In the genomic region with DNA sequence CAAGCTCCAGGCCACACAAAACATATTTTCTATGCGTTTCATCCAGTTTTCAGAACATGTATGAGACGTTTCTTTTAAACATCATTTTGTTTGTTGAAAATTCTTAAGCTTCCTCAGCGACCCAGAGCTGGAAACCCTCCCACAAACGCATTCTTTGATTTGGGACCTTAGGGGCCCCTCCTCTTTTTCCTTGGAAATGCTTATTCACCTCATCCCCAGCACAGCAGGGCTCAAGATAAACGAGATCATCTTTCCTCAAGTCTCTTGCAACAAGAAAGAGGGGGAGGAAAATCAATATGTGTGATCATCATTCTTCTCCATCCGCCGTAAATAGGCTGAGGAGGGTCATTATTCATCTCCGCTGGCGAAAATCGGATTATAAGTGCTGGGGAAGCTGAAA, we compare ENCODE assay signal across 20 cellular contexts.
"Had no signal": no experiment of that assay in that cellular context is flagged by ENCODE, and none has a peak within 500 bp of the region (broad histone marks: within the 10 kb centered on the region; RNA-seq: fewer than 3 reads in every experiment).

No MANE protein-coding gene starts in this region.

- H3K9ac ChIP-seq: parathyroid adenoma had no signal

- H3K36me3 Mint-ChIP-seq: activated CD8-positive, alpha-beta memory T cell treated with anti-CD3 and anti-CD28 coated beads, Interleukin-2, amount 10 ng/mL, durations not matched to agents 7 days and 5 days; activated naive CD8-positive, alpha-beta T cell treated with anti-CD3 and anti-CD28 coated beads for 36 hours; memory B cell; naive B cell had no signal

- H3K79me2 ChIP-seq: hepatocyte, parathyroid adenoma had no signal

- H3K27ac ChIP-seq: body of pancreas, epithelial cell of prostate, hepatocyte, parathyroid adenoma, thyroid gland had no signal

- H3K4me3 Mint-ChIP-seq: activated B cell treated with CpG ODN at 0.5 μM for 24 hours; activated CD4-positive, alpha-beta memory T cell treated with anti-CD3 and anti-CD28 coated beads, Interleukin-2, amount 10 ng/mL, durations not matched to agents 7 days and 5 days; activated CD8-positive, alpha-beta memory T cell treated with anti-CD3 and anti-CD28 coated beads, Interleukin-2, amount 10 ng/mL, durations not matched to agents 7 days and 5 days; activated naive CD8-positive, alpha-beta T cell treated with anti-CD3 and anti-CD28 coated beads for 36 hours; memory B cell; naive B cell; T-helper 2 cell treated with Interferon-gamma antibody and Interleukin-4, amounts not matched to agents 5 μg/mL and 100 μg/mL, for 36 hours had no signal

- ATAC-seq: activated CD8-positive, alpha-beta memory T cell treated with anti-CD3 and anti-CD28 coated beads, Interleukin-2, amount 10 ng/mL, durations not matched to agents 7 days and 5 days; body of pancreas; mucosa of descending colon had no signal

- H3K4me2 ChIP-seq: hepatocyte had no signal

- H3K27me3 ChIP-seq: body of pancreas, hepatocyte, thyroid gland had no signal

- H3K4me3 ChIP-seq: body of pancreas, hepatocyte, mucosa of descending colon, thyroid gland had no signal

- H3K4me1 ChIP-seq: body of pancreas, parathyroid adenoma, thyroid gland had no signal

- H2AFZ ChIP-seq: hepatocyte, parathyroid adenoma had no signal

- H3K4me1 Mint-ChIP-seq: activated B cell treated with CpG ODN at 0.5 μM for 24 hours; activated CD4-positive, alpha-beta memory T cell treated with anti-CD3 and anti-CD28 coated beads, Interleukin-2, amount 10 ng/mL, durations not matched to agents 7 days and 5 days; activated CD8-positive, alpha-beta memory T cell treated with anti-CD3 and anti-CD28 coated beads, Interleukin-2, amount 10 ng/mL, durations not matched to agents 7 days and 5 days; activated naive CD8-positive, alpha-beta T cell treated with anti-CD3 and anti-CD28 coated beads for 36 hours; naive B cell had no signal

- H3K9me3 ChIP-seq: body of pancreas, thyroid gland had no signal

- H3K27me3 Mint-ChIP-seq: activated B cell treated with CpG ODN at 0.5 μM for 24 hours; activated CD4-positive, alpha-beta memory T cell treated with anti-CD3 and anti-CD28 coated beads, Interleukin-2, amount 10 ng/mL, durations not matched to agents 7 days and 5 days; activated CD8-positive, alpha-beta memory T cell treated with anti-CD3 and anti-CD28 coated beads, Interleukin-2, amount 10 ng/mL, durations not matched to agents 7 days and 5 days; activated naive CD8-positive, alpha-beta T cell treated with anti-CD3 and anti-CD28 coated beads for 36 hours; memory B cell; naive B cell had no signal

- DNase-seq: activated B cell treated with CpG ODN at 0.5 μM for 24 hours; activated CD4-positive, alpha-beta memory T cell treated with anti-CD3 and anti-CD28 coated beads, Interleukin-2, amount 10 ng/mL, durations not matched to agents 7 days and 5 days; activated CD4-positive, alpha-beta T cell treated with anti-CD3 and anti-CD28 coated beads for 48 hours; activated CD8-positive, alpha-beta memory T cell treated with anti-CD3 and anti-CD28 coated beads, Interleukin-2, amount 10 ng/mL, durations not matched to agents 7 days and 5 days; activated naive CD4-positive, alpha-beta T cell; activated naive CD8-positive, alpha-beta T cell treated with anti-CD3 and anti-CD28 coated beads for 36 hours; amniotic stem cell; body of pancreas; caudate nucleus; foreskin fibroblast; mucosa of descending colon; naive B cell; stimulated activated CD8-positive, alpha-beta memory T cell treated with anti-CD3 and anti-CD28 coated beads, Interleukin-4, amount 100 ng/mL, for 48 hours; stimulated activated naive CD4-positive, alpha-beta T cell; thyroid gland had no signal

- H3K36me3 ChIP-seq: thyroid gland had no signal

- H3K27ac Mint-ChIP-seq: activated B cell treated with CpG ODN at 0.5 μM for 24 hours; activated CD4-positive, alpha-beta memory T cell treated with anti-CD3 and anti-CD28 coated beads, Interleukin-2, amount 10 ng/mL, durations not matched to agents 7 days and 5 days; activated CD8-positive, alpha-beta memory T cell treated with anti-CD3 and anti-CD28 coated beads, Interleukin-2, amount 10 ng/mL, durations not matched to agents 7 days and 5 days; activated naive CD8-positive, alpha-beta T cell treated with anti-CD3 and anti-CD28 coated beads for 36 hours; memory B cell; naive B cell; T-helper 2 cell treated with Interferon-gamma antibody and Interleukin-4, amounts not matched to agents 5 μg/mL and 100 μg/mL, for 36 hours had no signal
